8 cellular contexts compared by ENCODE assay signal in the genomic region with DNA sequence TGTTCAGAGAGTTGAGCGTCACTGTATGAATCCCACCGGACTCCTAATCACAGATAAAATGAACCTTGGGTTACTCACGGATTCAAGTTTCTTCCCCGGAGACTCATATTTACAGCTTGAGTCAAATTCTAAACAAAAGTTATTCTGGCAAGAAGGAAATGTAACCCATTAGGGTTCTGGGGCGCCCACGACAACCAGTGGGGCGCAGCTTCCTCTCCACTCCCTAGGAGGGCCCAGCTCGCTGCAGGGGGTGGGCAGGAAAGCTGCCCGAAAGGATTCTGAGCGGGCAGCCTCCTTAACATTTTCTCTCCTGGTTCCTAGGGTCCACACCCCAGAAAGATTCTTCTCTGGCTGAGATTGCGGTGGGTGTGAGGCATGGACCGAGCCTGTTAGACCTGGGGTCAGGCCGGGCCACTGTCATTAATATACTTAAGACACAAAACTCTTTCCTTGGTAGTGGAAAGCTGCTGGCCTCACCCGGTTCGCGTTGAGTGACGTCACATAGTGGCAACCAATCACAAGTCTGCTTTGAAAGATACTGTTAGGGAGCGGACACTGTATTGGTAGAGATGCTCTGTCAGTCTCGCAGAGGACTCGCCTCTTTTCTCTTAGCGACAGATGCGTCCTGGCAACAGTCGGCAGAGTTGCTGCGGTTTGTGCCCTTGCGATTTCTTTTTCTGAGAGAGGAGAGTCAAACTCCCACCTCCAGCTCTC. TPM values are rescaled to one million over a fixed set of nuclear protein-coding genes. Genes with fewer than 3 reads are reported as not detected.
DNase-seq lines count a peak whose midpoint lies in the region; ATAC-seq and TF ChIP-seq lines count a peak whose summit lies in the region.

No MANE protein-coding gene starts in this region.

- H3K36me3 ChIP-seq in BE2C (no peaks in the 10 kb centered on the region), mucosa of rectum (ENCODE audit: control insufficient read depth in 2 of 2, insufficient read depth in 2 of 2, low read length in 2 of 2) (no peaks in the 10 kb centered on the region)

- no peak for TF ChIP-seq POLR2A in erythroblast (IDR thresholded peaks at IDR 0.05; ENCODE audit: low read length)

- H3K4me3 ChIP-seq in BE2C (ENCODE audit: low read depth, low read length) (peak overlapping the region; percentile 66), mucosa of rectum (ENCODE audit: low read length in 2 of 2) (peak overlapping the region; percentile 70 to 81)

- DNase-seq in BE2C (peak; percentile 82), NK-92 (lab: John Stamatoyannopoulos, UW; ENCODE audit: unreplicated experiment) (peak; percentile 18), activated T-cell treated with anti-CD3 and anti-CD28 coated beads for 1 hour (ENCODE audit: low read depth) (peak; percentile 68), erythroblast (lab: John Stamatoyannopoulos, UW) (peak; percentile 81)
- DNase-seq in stimulated activated CD8-positive, alpha-beta memory T cell treated with anti-CD3 and anti-CD28 coated beads, Interleukin-4, amount 100 ng/mL, for 24 hours (ENCODE audit: low read depth) = peak; percentile 58

- H3K27me3 ChIP-seq in BE2C (no peaks in the 10 kb centered on the region), mucosa of rectum (ENCODE audit: control insufficient read depth in 2 of 2, insufficient read depth in 2 of 2, low read length in 2 of 2) (no peaks in the 10 kb centered on the region)

- ATAC-seq in GM19351 (IDR thresholded peaks at IDR 0.05; ENCODE audit: unreplicated experiment) (peak; percentile 99), HG03469 (IDR thresholded peaks at IDR 0.05; ENCODE audit: unreplicated experiment) (peak; percentile 100)

- peak overlapping the region; percentile 26 to 47 for H3K27ac ChIP-seq in mucosa of rectum (ENCODE audit: low read depth in 2 of 2, low read length in 2 of 2)

- peak overlapping the region; percentile 54 to 66 for H3K9ac ChIP-seq in mucosa of rectum (ENCODE audit: low read depth in 1 of 2, low read length in 2 of 2)

- no peak for TF ChIP-seq CTCF in BE2C (IDR thresholded peaks at IDR 0.05; ENCODE audit: low read depth, low read length)

- no peaks in the 10 kb centered on the region for H3K9me3 ChIP-seq in BE2C
- no peaks in the 10 kb centered on the region for H3K9me3 ChIP-seq in mucosa of rectum (ENCODE audit: control insufficient read depth in 2 of 2, low read length in 2 of 2)

- H3K4me1 ChIP-seq in BE2C = no peaks in the 10 kb centered on the region
- H3K4me1 ChIP-seq in mucosa of rectum (ENCODE audit: control insufficient read depth in 2 of 2, insufficient read depth in 2 of 2, low read length in 2 of 2) = peaks cover 4 to 10% of the 10 kb centered on the region in 2 donors

RNA-seq across cellular contexts. Expression of a gene that starts 13.6 kb away (rescaled TPM):
- not detected for polyA plus RNA-seq in BE2C (2012; ENCODE audit: insufficient read depth, insufficient read length, low read depth)

Comparison
In these comparisons a context has a peak if more than half of its experiments do, and no peak if none do; other contexts are left out.
1. Peak in every context shown above with its lines: DNase-seq, ATAC-seq, H3K4me3 ChIP-seq and H3K27ac ChIP-seq.
2. DNase-seq: peak in every context shown above with its lines; median percentile 82 in BE2C; 81 in erythroblast; 68 in activated T-cell treated with anti-CD3 and anti-CD28 coated beads for 1 hour; 58 in stimulated activated CD8-positive, alpha-beta memory T cell treated with anti-CD3 and anti-CD28 coated beads, Interleukin-4, amount 100 ng/mL, for 24 hours; 18 in NK-92.